ENCODE assay signal across 25 cellular contexts in genomic region chr4:106414366-106414765, GRCh38. TPM values are rescaled to one million over a fixed set of nuclear protein-coding genes. Genes with fewer than 3 reads are reported as not detected.
"Had no signal": no experiment of that assay in that cellular context is flagged by ENCODE, and none has a peak within 500 bp of the region (broad histone marks: within the 10 kb centered on the region; RNA-seq: fewer than 3 reads in every experiment).

No MANE protein-coding gene starts in this region.

- H3K27me3 ChIP-seq: neural progenitor cell, ovary, testis had no signal

- DNase-seq: activated CD4-positive, alpha-beta T cell treated with anti-CD3 and anti-CD28 coated beads, Interleukin-2, amount 50 U/mL, for 1 hour; activated CD4-positive, CD25-positive, alpha-beta regulatory T cell treated with anti-CD3 and anti-CD28 coated beads, Interleukin-2, amount 50 U/mL, for 72 hours; activated CD8-positive, alpha-beta memory T cell treated with anti-CD3 and anti-CD28 coated beads, Interleukin-2, amount 50 U/mL, for 4 hours; activated effector memory CD4-positive, alpha-beta T cell treated with Interleukin-2 at 50 U/mL for 16 hours; activated naive CD4-positive, alpha-beta T cell treated with anti-CD3 and anti-CD28 coated beads, Interleukin-2, amount 10 ng/mL, durations not matched to agents 7 days and 5 days; activated naive CD8-positive, alpha-beta T cell treated with anti-CD3 and anti-CD28 coated beads, Interleukin-2, amount 50 U/mL, for 24 hours; activated T-cell treated with anti-CD3 and anti-CD28 coated beads, Interleukin-2, amount 50 U/mL, for 48 hours; anterior cingulate cortex; cerebellar nuclear complex; effector memory CD4-positive, alpha-beta T cell; kidney; left ventricle myocardium inferior; ovary; psoas muscle; right cardiac atrium; stimulated activated naive CD8-positive, alpha-beta T cell treated with anti-CD3 and anti-CD28 coated beads, Interleukin-15, amount 100 ng/mL, for 72 hours; testis had no signal

- H2AFZ ChIP-seq: neural progenitor cell had no signal

- H3K27ac Mint-ChIP-seq: activated naive CD4-positive, alpha-beta T cell treated with anti-CD3 and anti-CD28 coated beads, Interleukin-2, amount 10 ng/mL, durations not matched to agents 7 days and 5 days; activated naive CD8-positive, alpha-beta T cell treated with anti-CD3 and anti-CD28 coated beads, Interleukin-2, amount 50 U/mL, for 24 hours; dendritic cell treated with granulocyte-macrophage colony-stimulating factor and Interleukin-4, amounts not matched to agents 40 ng/mL and 50 ng/mL, for 4 days; neural progenitor cell; stimulated activated naive CD8-positive, alpha-beta T cell treated with anti-CD3 and anti-CD28 coated beads, Interleukin-15, amount 100 ng/mL, for 72 hours; T-helper 1 cell treated with Interleukin-12 subunit alpha and Interleukin-12 subunit beta and Interleukin-4 antibody, amounts not matched to agents 30 μg/mL and 1 μg/mL, for 36 hours; type B pancreatic cell had no signal

- H3K4me3 ChIP-seq: left ventricle myocardium inferior, neural progenitor cell, ovary, psoas muscle, skin epidermis, testis had no signal

- ATAC-seq: activated naive CD8-positive, alpha-beta T cell treated with anti-CD3 and anti-CD28 coated beads, Interleukin-2, amount 50 U/mL, for 24 hours; psoas muscle; right cardiac atrium; stimulated activated naive CD8-positive, alpha-beta T cell treated with anti-CD3 and anti-CD28 coated beads, Interleukin-15, amount 100 ng/mL, for 72 hours had no signal

- H3K4me2 ChIP-seq: neural progenitor cell had no signal

- H3K9me3 Mint-ChIP-seq: activated naive CD4-positive, alpha-beta T cell treated with anti-CD3 and anti-CD28 coated beads, Interleukin-2, amount 10 ng/mL, durations not matched to agents 7 days and 5 days; activated naive CD8-positive, alpha-beta T cell treated with anti-CD3 and anti-CD28 coated beads, Interleukin-2, amount 50 U/mL, for 24 hours; dendritic cell treated with granulocyte-macrophage colony-stimulating factor and Interleukin-4, amounts not matched to agents 40 ng/mL and 50 ng/mL, for 4 days; neural progenitor cell; stimulated activated naive CD8-positive, alpha-beta T cell treated with anti-CD3 and anti-CD28 coated beads, Interleukin-15, amount 100 ng/mL, for 72 hours; T-helper 1 cell treated with Interleukin-12 subunit alpha and Interleukin-12 subunit beta and Interleukin-4 antibody, amounts not matched to agents 30 μg/mL and 1 μg/mL, for 36 hours; type B pancreatic cell had no signal

- H3K4me1 Mint-ChIP-seq: activated naive CD4-positive, alpha-beta T cell treated with anti-CD3 and anti-CD28 coated beads, Interleukin-2, amount 10 ng/mL, durations not matched to agents 7 days and 5 days; activated naive CD8-positive, alpha-beta T cell treated with anti-CD3 and anti-CD28 coated beads, Interleukin-2, amount 50 U/mL, for 24 hours; stimulated activated naive CD8-positive, alpha-beta T cell treated with anti-CD3 and anti-CD28 coated beads, Interleukin-15, amount 100 ng/mL, for 72 hours had no signal

- H3K27ac ChIP-seq: left ventricle myocardium inferior, neural progenitor cell, ovary, psoas muscle, skin epidermis, testis, VCaP had no signal

- H3K4me3 Mint-ChIP-seq: activated naive CD4-positive, alpha-beta T cell treated with anti-CD3 and anti-CD28 coated beads, Interleukin-2, amount 10 ng/mL, durations not matched to agents 7 days and 5 days; activated naive CD8-positive, alpha-beta T cell treated with anti-CD3 and anti-CD28 coated beads, Interleukin-2, amount 50 U/mL, for 24 hours; dendritic cell treated with granulocyte-macrophage colony-stimulating factor and Interleukin-4, amounts not matched to agents 40 ng/mL and 50 ng/mL, for 4 days; neural progenitor cell; stimulated activated naive CD8-positive, alpha-beta T cell treated with anti-CD3 and anti-CD28 coated beads, Interleukin-15, amount 100 ng/mL, for 72 hours; T-helper 1 cell treated with Interleukin-12 subunit alpha and Interleukin-12 subunit beta and Interleukin-4 antibody, amounts not matched to agents 30 μg/mL and 1 μg/mL, for 36 hours; type B pancreatic cell had no signal

- H3K36me3 ChIP-seq: left ventricle myocardium inferior, neural progenitor cell, ovary had no signal

- FAIRE-seq: kidney had no signal

- H3K4me1 ChIP-seq: left ventricle myocardium inferior, neural progenitor cell, psoas muscle, testis had no signal

- H3K36me3 Mint-ChIP-seq: activated naive CD4-positive, alpha-beta T cell treated with anti-CD3 and anti-CD28 coated beads, Interleukin-2, amount 10 ng/mL, durations not matched to agents 7 days and 5 days; neural progenitor cell; type B pancreatic cell had no signal

- H3K9me3 ChIP-seq: left ventricle myocardium inferior, ovary, psoas muscle, testis had no signal

- H3K27me3 Mint-ChIP-seq: activated naive CD4-positive, alpha-beta T cell treated with anti-CD3 and anti-CD28 coated beads, Interleukin-2, amount 10 ng/mL, durations not matched to agents 7 days and 5 days; dendritic cell treated with granulocyte-macrophage colony-stimulating factor and Interleukin-4, amounts not matched to agents 40 ng/mL and 50 ng/mL, for 4 days; stimulated activated naive CD8-positive, alpha-beta T cell treated with anti-CD3 and anti-CD28 coated beads, Interleukin-15, amount 100 ng/mL, for 72 hours; type B pancreatic cell had no signal

- H3K9ac ChIP-seq: neural progenitor cell had no signal

RNA-seq across cellular contexts. Expression of gene GIMD1, which starts 45.8 kb away (rescaled TPM):
- total RNA-seq: fibroblast of lung, frontal cortex, kidney, left ventricle myocardium inferior, ovary, psoas muscle, right cardiac atrium, testis had no signal
- polyA plus RNA-seq: fibroblast of lung, ovary, right cardiac atrium had no signal
